ENCODE assay signal across 8 cellular contexts in the genomic region with DNA sequence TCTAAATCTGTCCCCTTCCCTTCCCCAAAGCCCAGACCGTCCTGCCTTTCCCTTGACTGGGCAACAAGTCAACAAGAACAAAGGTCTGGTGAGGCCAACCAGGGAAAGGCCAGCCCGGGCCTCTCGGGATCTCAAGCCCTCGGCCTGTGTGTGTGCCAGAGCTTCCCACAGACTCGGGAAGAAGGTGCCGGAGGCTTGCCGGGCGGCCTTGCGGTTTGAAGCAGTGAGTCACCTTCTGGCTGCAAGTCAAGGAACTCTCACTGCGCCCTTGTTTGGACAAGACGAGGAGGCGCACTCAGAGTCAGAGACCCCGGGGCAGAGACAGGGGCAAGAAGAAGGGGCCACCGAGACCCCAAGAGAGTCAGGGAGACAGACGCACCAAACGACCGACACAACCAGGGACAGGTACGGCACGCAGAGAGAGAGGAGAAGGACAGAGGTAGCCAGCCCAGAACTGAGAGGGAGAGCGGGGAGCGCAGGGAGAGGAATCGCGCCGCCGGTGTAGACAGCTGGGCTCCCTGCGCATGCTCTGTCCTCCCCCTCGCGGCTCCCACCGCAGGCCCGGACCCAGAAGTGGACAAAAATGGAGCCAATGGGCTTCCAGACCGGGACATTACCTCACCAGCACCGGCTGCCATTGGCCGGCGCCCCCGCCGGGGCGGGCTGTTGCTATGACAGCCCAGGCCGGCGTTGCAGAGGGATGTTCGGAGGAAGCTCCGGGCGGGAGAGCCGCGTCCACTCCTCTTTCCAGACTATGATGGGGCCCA.
DNase-seq lines count a peak whose midpoint lies in the region; ATAC-seq and TF ChIP-seq lines count a peak whose summit lies in the region.

No MANE protein-coding gene starts in this region.

- no peaks in the 10 kb centered on the region for H3K36me3 ChIP-seq in colonic mucosa

- peak overlapping the region; percentile 57 to 67 for H3K9ac ChIP-seq in colonic mucosa (ENCODE audit: low read depth in 2 of 2, low read length in 2 of 2)

- H3K4me1 ChIP-seq in colonic mucosa: peaks cover 10% of the 10 kb centered on the region

- peak overlapping the region; percentile 30 for H3K4me3 ChIP-seq in colonic mucosa

- H3K9me3 ChIP-seq in colonic mucosa: no peaks in the 10 kb centered on the region

- peak; percentile 92 for ATAC-seq in GM19328 (IDR thresholded peaks at IDR 0.05; ENCODE audit: unreplicated experiment)
- peak; percentile 74 for ATAC-seq in HG03457 (IDR thresholded peaks at IDR 0.05; ENCODE audit: unreplicated experiment)

- H3K27me3 ChIP-seq in colonic mucosa: no peaks in the 10 kb centered on the region

- DNase-seq in AG09319 (ENCODE audit: extremely low read depth, low read depth) (peak; percentile 99), NCI-H524 treated with DMSO at 0.1 percent for 48 hours (lab: John Stamatoyannopoulos, UW) (peak; percentile 82), colonic mucosa (peak; percentile 92), kidney glomerular epithelial cell (lab: John Stamatoyannopoulos, UW) (peak; percentile 97)
- peak; percentile 72 for DNase-seq in activated CD4-positive, alpha-beta T cell treated with anti-CD3 and anti-CD28 coated beads for 48 hours
- DNase-seq in stimulated activated CD4-positive, alpha-beta T cell treated with anti-CD3 and anti-CD28 coated beads, Interleukin-15, amount 100 ng/mL, for 24 hours: peak; percentile 78

- intact Hi-C loops in colonic mucosa (cut with DNase I): no loop called here

- H3K27ac ChIP-seq in colonic mucosa: peak overlapping the region; percentile 83

- TF ChIP-seq CTCF in AG09319 (IDR thresholded peaks at IDR 0.05; ENCODE audit: low read depth, low read length) (no peak), colonic mucosa (IDR thresholded peaks at IDR 0.05) (no peak)

Comparison
In these comparisons a context has a peak if more than half of its experiments do, and no peak if none do; other contexts are left out.
1. Peak in every context shown above with its lines: DNase-seq, ATAC-seq, H3K4me3 ChIP-seq and H3K27ac ChIP-seq.